In the genomic region with DNA sequence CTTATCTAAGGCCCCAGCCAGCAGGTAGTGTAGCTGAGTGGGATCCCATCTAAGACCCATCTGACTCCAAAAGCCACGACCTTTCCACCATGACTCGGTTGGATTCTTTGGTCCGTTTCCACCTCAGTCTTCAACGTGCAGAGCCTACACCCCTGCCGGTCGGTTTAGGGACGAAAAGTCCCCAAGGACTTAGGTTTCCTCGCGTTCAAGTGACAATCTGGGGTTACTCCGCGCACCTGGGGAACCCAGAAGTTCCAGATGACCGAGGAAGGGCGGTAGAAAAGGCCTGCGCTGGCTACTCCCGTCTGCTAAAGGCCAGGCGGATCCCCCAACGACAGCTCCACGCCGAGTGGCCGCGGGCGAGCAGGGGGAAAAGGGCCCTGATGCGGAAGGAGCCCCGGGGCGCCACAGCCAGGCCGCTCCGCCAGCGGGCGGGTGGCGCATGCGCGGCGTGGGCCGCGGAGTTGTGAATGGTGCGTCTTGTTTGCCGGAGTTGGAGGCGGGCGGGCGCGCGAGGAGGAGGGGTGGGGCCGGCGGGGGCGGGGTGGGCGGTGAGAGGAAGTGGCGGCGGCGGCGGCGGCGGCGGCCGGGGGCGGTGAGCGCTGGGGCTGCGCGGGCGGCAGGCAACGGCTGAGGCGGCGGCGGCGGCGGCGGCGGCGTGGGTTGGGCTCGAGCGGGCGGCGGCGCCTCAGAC, we compare ENCODE assay signal across 8 cellular contexts. TPM values are rescaled to one million over a fixed set of nuclear protein-coding genes. Genes with fewer than 3 reads are reported as not detected.
A peak's percentile ranks its signal among the peaks of the same experiment; 100 is the strongest.
DNase-seq lines count a peak whose midpoint lies in the region; ATAC-seq and TF ChIP-seq lines count a peak whose summit lies in the region.

CBFB (plus strand) TSS at position 595 of the 694 bp plus-strand sequence. CDS start 259 bp downstream, outside the sequence.

- ATAC-seq in CD4-positive, alpha-beta T cell (ENCODE audit: poor library complexity): peak; percentile 85
- peak; percentile 85 for ATAC-seq in GM19397 (IDR thresholded peaks at IDR 0.05; ENCODE audit: unreplicated experiment)

- no peaks in the 10 kb centered on the region for H3K9me3 ChIP-seq in CD4-positive, alpha-beta T cell (ENCODE audit: control insufficient read depth, low read length)

- H3K27me3 Mint-ChIP-seq in CD4-positive, alpha-beta T cell: no peaks in the 10 kb centered on the region

- H3K27me3 ChIP-seq in CD4-positive, alpha-beta T cell (ENCODE audit: control insufficient read depth, insufficient read depth, low read length): no peaks in the 10 kb centered on the region

- peak within 1 kb of the TSS; percentile 95 for H3K27ac Mint-ChIP-seq in CD4-positive, alpha-beta T cell

- peak; percentile 16 for TF ChIP-seq CTCF in CD4-positive, alpha-beta T cell (IDR thresholded peaks at IDR 0.05)

- CTCF ChIA-PET in CD4-positive, alpha-beta T cell (lab: Charles Lee): interaction anchor here (0.8 to 3.5 kb wide), 5 partner anchors 10 to 156 kb away, joined by 4 to 18 read pairs (median 10); partner anchors contain the start of gene PHAF1

- H3K9me3 Mint-ChIP-seq in CD4-positive, alpha-beta T cell: no peaks in the 10 kb centered on the region

- peak; percentile 87 to 96 (median 94) for DNase-seq in CD4-positive, alpha-beta T cell
- DNase-seq in HK-2 (ENCODE audit: unreplicated experiment) (peak; percentile 96), NK-92 (lab: John Stamatoyannopoulos, UW; ENCODE audit: unreplicated experiment) (peak; percentile 63), lung microvascular endothelial cell (ENCODE audit: low read depth in 2 of 2) (peak; percentile 93 to 94)
- DNase-seq in activated CD8-positive, alpha-beta memory T cell treated with anti-CD3 and anti-CD28 coated beads for 1 hour (ENCODE audit: extremely low read depth in 1 of 2, low read depth in 1 of 2): peak; percentile 79 to 91
- DNase-seq in effector CD4-positive, alpha-beta T cell: peak; percentile 92
- peak; percentile 85 to 92 (median 88) for DNase-seq in stimulated activated CD4-positive, alpha-beta T cell treated with anti-CD3 and anti-CD28 coated beads, TNF-alpha, amount 100 ng/mL, for 4 hours (ENCODE audit: low read depth in 3 of 3)

- peaks cover 40% of the 10 kb centered on the region for H3K4me1 Mint-ChIP-seq in CD4-positive, alpha-beta T cell (ENCODE audit: low read depth)

- H3K36me3 Mint-ChIP-seq in CD4-positive, alpha-beta T cell (ENCODE audit: low read depth): peaks cover 27% of the 10 kb centered on the region

- POLR2A ChIA-PET in CD4-positive, alpha-beta T cell (lab: Charles Lee): interaction anchor here (0.6 to 4.3 kb wide), 17 partner anchors 9 to 632 kb away, joined by 3 to 34 read pairs (median 5); partner anchors contain the start of genes ACD, B3GNT9, FBXL8 and NAE1

- intact Hi-C loops in CD4-positive, alpha-beta T cell (cut with DNase I, micrococcal nuclease): loop anchor here in 1 of 2 experiments (2.0 kb wide), 2 partner anchors 132 to 198 kb away; partner anchors contain the start of gene TMEM208

- peak within 1 kb of the TSS; percentile 92 for H3K4me3 Mint-ChIP-seq in CD4-positive, alpha-beta T cell

- H3K27ac ChIP-seq in CD4-positive, alpha-beta T cell (ENCODE audit: low read depth, low read length): peak within 1 kb of the TSS; percentile 93

RNA-seq across cellular contexts. Expression of gene CBFB, which starts in this region (rescaled TPM):
- total RNA-seq in CD4-positive, alpha-beta T cell: 10 to 100 TPM; 58.8 to 59.6 TPM
- 35.9 and 40.8 TPM in 2 replicates for total RNA-seq in lung microvascular endothelial cell

Comparison
In these comparisons a context has a peak if more than half of its experiments do, and no peak if none do; other contexts are left out.
1. Peak in every context shown above with its lines: DNase-seq, ATAC-seq and H3K27ac ChIP-seq.